ENCODE assay signal across 23 cellular contexts in genomic region chr5:53116597-53116996, GRCh38.
"Had no signal": no experiment of that assay in that cellular context is flagged by ENCODE, and none has a peak within 500 bp of the region (broad histone marks: within the 10 kb centered on the region; RNA-seq: fewer than 3 reads in every experiment).

No MANE protein-coding gene starts in this region.

- FAIRE-seq: endometrium, frontal cortex, kidney had no signal

- H3K4me1 ChIP-seq: esophagus squamous epithelium, left lung, parathyroid adenoma, sigmoid colon, stomach, thyroid gland, vagina had no signal

- H3K9ac ChIP-seq: neural progenitor cell, parathyroid adenoma had no signal

- H3K27ac ChIP-seq: esophagus squamous epithelium, hepatocyte, left lung, neural progenitor cell, parathyroid adenoma, sigmoid colon, stomach, thyroid gland, vagina had no signal

- H3K36me3 ChIP-seq: esophagus squamous epithelium, left lung, neural progenitor cell, sigmoid colon, thyroid gland, vagina had no signal

- DNase-seq: cortex of kidney; effector memory CD8-positive, alpha-beta T cell; erythroblast; esophagus squamous epithelium; kidney; left lung; mesendoderm; midbrain; naive thymus-derived CD4-positive, alpha-beta T cell; sigmoid colon; stimulated activated CD4-positive, alpha-beta T cell treated with anti-CD3 and anti-CD28 coated beads, Interleukin-2, amount 100 ng/mL, for 24 hours; stimulated activated CD4-positive, alpha-beta T cell treated with anti-CD3 and anti-CD28 coated beads, Interleukin-4, amount 100 ng/mL, for 24 hours; stimulated activated naive CD4-positive, alpha-beta T cell treated with Interleukin-2 at 50 U/mL for 16 hours; stomach; thyroid gland; trophoblast cell had no signal

- H3K4me3 ChIP-seq: esophagus squamous epithelium, hepatocyte, left lung, neural progenitor cell, sigmoid colon, stomach, thyroid gland, vagina had no signal

- H3K4me2 ChIP-seq: hepatocyte, neural progenitor cell had no signal

- H2AFZ ChIP-seq: hepatocyte, neural progenitor cell, parathyroid adenoma had no signal

- ATAC-seq: effector memory CD8-positive, alpha-beta T cell; left lung; naive thymus-derived CD4-positive, alpha-beta T cell; stimulated activated effector memory CD8-positive, alpha-beta T cell treated with anti-CD3 and anti-CD28 coated beads, Interleukin-12 subunit alpha, Interleukin-12 subunit beta, amount 100 ng/mL, for 72 hours had no signal

- H3K79me2 ChIP-seq: hepatocyte, parathyroid adenoma had no signal

- H3K9me3 ChIP-seq: esophagus squamous epithelium, stomach, thyroid gland, vagina had no signal

- H3K27me3 ChIP-seq: esophagus squamous epithelium, hepatocyte, left lung, neural progenitor cell, sigmoid colon, stomach, thyroid gland, vagina had no signal
